ENCODE assay signal across 1 cellular context in the genomic region with DNA sequence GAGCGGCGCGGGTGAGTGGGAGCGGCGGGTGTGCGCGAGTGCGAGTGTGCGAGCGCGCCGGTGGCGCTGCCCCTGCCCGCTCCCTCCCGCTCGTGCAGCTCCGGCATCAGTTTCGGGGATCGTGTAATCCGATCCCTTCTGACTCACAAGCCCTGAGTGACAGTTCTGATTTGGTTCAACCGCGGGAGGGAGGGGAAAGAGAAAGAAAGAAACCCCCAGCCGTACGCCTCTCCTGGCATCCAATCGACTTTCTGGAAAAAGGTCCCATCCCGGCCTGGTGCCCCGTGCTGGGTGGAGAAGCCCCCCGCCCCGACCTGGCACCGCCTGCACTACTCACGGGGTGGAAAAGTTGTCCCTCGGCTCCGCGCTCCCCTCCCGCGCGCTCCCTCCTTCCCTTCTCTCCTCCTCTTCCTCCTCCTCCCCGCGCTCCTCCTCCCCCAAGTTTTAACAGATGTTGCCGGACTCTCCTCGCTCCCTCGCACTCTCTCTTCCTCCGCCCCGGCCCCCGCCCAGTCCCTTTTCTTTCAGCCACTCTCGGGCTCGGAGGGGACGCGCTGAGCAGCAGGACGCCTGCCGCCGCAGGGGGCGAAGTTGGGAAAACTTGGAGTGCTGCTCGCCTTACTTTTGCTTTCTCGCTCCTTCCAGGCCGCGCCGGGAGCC.
TF ChIP-seq lines count a peak whose summit lies in the region.

A gene (minus strand): TSS at position 48 of the 660 bp plus-strand sequence. CDS start 13,956 bp downstream, outside the sequence.

TF ChIP-seq in HEK293, 187 proteins besides CTCF, POLR2A, EP300 and RAD21 (continued from another document and continues in another):
- TF ChIP-seq, protein P1, sequence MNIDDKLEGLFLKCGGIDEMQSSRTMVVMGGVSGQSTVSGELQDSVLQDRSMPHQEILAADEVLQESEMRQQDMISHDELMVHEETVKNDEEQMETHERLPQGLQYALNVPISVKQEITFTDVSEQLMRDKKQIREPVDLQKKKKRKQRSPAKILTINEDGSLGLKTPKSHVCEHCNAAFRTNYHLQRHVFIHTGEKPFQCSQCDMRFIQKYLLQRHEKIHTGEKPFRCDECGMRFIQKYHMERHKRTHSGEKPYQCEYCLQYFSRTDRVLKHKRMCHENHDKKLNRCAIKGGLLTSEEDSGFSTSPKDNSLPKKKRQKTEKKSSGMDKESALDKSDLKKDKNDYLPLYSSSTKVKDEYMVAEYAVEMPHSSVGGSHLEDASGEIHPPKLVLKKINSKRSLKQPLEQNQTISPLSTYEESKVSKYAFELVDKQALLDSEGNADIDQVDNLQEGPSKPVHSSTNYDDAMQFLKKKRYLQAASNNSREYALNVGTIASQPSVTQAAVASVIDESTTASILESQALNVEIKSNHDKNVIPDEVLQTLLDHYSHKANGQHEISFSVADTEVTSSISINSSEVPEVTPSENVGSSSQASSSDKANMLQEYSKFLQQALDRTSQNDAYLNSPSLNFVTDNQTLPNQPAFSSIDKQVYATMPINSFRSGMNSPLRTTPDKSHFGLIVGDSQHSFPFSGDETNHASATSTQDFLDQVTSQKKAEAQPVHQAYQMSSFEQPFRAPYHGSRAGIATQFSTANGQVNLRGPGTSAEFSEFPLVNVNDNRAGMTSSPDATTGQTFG (tag by site-specific recombination; IDR thresholded peaks at IDR 0.05; ENCODE audit: borderline replicate concordance) = no peak
- TF ChIP-seq, protein P2, sequence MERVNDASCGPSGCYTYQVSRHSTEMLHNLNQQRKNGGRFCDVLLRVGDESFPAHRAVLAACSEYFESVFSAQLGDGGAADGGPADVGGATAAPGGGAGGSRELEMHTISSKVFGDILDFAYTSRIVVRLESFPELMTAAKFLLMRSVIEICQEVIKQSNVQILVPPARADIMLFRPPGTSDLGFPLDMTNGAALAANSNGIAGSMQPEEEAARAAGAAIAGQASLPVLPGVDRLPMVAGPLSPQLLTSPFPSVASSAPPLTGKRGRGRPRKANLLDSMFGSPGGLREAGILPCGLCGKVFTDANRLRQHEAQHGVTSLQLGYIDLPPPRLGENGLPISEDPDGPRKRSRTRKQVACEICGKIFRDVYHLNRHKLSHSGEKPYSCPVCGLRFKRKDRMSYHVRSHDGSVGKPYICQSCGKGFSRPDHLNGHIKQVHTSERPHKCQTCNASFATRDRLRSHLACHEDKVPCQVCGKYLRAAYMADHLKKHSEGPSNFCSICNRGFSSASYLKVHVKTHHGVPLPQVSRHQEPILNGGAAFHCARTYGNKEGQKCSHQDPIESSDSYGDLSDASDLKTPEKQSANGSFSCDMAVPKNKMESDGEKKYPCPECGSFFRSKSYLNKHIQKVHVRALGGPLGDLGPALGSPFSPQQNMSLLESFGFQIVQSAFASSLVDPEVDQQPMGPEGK (tag by site-specific recombination; IDR thresholded peaks at IDR 0.05) = peak; percentile 99
- TF ChIP-seq, protein P3, sequence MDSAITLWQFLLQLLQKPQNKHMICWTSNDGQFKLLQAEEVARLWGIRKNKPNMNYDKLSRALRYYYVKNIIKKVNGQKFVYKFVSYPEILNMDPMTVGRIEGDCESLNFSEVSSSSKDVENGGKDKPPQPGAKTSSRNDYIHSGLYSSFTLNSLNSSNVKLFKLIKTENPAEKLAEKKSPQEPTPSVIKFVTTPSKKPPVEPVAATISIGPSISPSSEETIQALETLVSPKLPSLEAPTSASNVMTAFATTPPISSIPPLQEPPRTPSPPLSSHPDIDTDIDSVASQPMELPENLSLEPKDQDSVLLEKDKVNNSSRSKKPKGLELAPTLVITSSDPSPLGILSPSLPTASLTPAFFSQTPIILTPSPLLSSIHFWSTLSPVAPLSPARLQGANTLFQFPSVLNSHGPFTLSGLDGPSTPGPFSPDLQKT (IDR thresholded peaks at IDR 0.05; ENCODE audit: borderline replicate concordance, low read depth, low read length) = no peak
- TF ChIP-seq ZNF792 (tag by site-specific recombination; IDR thresholded peaks at IDR 0.05) (no peak), SCRT2 (tag by site-specific recombination; IDR thresholded peaks at IDR 0.05) (no peak), ZNF571 (tag by site-specific recombination; IDR thresholded peaks at IDR 0.05) (no peak), ZNF670 (tag by site-specific recombination; IDR thresholded peaks at IDR 0.05; ENCODE audit: low read depth) (no peak), ZNF133 (tag by site-specific recombination; IDR thresholded peaks at IDR 0.05) (no peak), ZNF146 (tag by site-specific recombination; IDR thresholded peaks at IDR 0.05) (0 out of 2 replicates have a peak, but pooled peaks have one; percentile 14), ZNF658 (tag by site-specific recombination; IDR thresholded peaks at IDR 0.05) (no peak), ZNF660 (tag by site-specific recombination; IDR thresholded peaks at IDR 0.05) (no peak), IKZF3 (tag by site-specific recombination; IDR thresholded peaks at IDR 0.05) (peak; percentile 96), ZNF211 (tag by site-specific recombination; IDR thresholded peaks at IDR 0.05; ENCODE audit: low read depth) (no peak), MZF1 (tag by site-specific recombination; IDR thresholded peaks at IDR 0.05; ENCODE audit: borderline replicate concordance) (peak; percentile 97), HOXD13 (CRISPR knock-in tag; IDR thresholded peaks at IDR 0.05; ENCODE audit: borderline replicate concordance) (no peak), ZNF501 (tag by site-specific recombination; IDR thresholded peaks at IDR 0.05) (peak; percentile 86), ZNF157 (tag by site-specific recombination; IDR thresholded peaks at IDR 0.05) (no peak), ZFP69B (tag by site-specific recombination; IDR thresholded peaks at IDR 0.05) (peak; percentile 73; the same call in 1 of the 2 replicates), SCRT1 (tag by site-specific recombination; IDR thresholded peaks at IDR 0.05; ENCODE audit: borderline replicate concordance) (no peak), ZNF776 (tag by site-specific recombination; IDR thresholded peaks at IDR 0.05; ENCODE audit: borderline replicate concordance) (no peak), ZNF624 (tag by site-specific recombination; IDR thresholded peaks at IDR 0.05) (no peak), ZNF677 (tag by site-specific recombination; IDR thresholded peaks at IDR 0.05) (no peak), GLIS2 (tag by site-specific recombination; IDR thresholded peaks at IDR 0.05) (peak; percentile 98), ZNF600 (tag by site-specific recombination; IDR thresholded peaks at IDR 0.05) (peak; percentile 88), ZNF777 (tag by site-specific recombination; IDR thresholded peaks at IDR 0.05; ENCODE audit: borderline replicate concordance) (no peak), ZNF169 (tag by site-specific recombination; IDR thresholded peaks at IDR 0.05) (no peak), ZNF701 (tag by site-specific recombination; IDR thresholded peaks at IDR 0.05) (no peak), ZNF830 (tag by site-specific recombination; IDR thresholded peaks at IDR 0.05; ENCODE audit: low read depth) (no peak), ZFP37 (tag by site-specific recombination; IDR thresholded peaks at IDR 0.05) (peak; percentile 66; the same call in 1 of the 2 replicates)
- TF ChIP-seq, protein P4, sequence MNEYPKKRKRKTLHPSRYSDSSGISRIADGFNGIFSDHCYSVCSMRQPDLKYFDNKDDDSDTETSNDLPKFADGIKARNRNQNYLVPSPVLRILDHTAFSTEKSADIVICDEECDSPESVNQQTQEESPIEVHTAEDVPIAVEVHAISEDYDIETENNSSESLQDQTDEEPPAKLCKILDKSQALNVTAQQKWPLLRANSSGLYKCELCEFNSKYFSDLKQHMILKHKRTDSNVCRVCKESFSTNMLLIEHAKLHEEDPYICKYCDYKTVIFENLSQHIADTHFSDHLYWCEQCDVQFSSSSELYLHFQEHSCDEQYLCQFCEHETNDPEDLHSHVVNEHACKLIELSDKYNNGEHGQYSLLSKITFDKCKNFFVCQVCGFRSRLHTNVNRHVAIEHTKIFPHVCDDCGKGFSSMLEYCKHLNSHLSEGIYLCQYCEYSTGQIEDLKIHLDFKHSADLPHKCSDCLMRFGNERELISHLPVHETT (tag by site-specific recombination; IDR thresholded peaks at IDR 0.05) = peak; percentile 71; the same call in 1 of the 2 replicates
- TF ChIP-seq, protein P5, sequence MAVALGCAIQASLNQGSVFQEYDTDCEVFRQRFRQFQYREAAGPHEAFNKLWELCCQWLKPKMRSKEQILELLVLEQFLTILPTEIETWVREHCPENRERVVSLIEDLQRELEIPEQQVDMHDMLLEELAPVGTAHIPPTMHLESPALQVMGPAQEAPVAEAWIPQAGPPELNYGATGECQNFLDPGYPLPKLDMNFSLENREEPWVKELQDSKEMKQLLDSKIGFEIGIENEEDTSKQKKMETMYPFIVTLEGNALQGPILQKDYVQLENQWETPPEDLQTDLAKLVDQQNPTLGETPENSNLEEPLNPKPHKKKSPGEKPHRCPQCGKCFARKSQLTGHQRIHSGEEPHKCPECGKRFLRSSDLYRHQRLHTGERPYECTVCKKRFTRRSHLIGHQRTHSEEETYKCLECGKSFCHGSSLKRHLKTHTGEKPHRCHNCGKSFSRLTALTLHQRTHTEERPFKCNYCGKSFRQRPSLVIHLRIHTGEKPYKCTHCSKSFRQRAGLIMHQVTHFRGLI (tag by site-specific recombination; IDR thresholded peaks at IDR 0.05) = peak; percentile 47; the same call in 1 of the 2 replicates
- TF ChIP-seq, protein P6, sequence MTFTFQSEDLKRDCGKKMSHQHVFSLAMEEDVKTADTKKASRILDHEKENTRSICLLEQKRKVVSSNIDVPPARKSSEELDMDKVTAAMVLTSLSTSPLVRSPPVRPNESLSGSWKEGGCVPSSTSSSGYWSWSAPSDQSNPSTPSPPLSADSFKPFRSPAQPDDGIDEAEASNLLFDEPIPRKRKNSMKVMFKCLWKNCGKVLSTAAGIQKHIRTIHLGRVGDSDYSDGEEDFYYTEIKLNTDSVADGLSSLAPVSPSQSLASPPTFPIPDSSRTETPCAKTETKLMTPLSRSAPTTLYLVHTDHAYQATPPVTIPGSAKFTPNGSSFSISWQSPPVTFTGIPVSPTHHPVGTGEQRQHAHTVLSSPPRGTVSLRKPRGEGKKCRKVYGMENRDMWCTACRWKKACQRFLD (tag by site-specific recombination; IDR thresholded peaks at IDR 0.05) = no peak
- TF ChIP-seq, protein P7, sequence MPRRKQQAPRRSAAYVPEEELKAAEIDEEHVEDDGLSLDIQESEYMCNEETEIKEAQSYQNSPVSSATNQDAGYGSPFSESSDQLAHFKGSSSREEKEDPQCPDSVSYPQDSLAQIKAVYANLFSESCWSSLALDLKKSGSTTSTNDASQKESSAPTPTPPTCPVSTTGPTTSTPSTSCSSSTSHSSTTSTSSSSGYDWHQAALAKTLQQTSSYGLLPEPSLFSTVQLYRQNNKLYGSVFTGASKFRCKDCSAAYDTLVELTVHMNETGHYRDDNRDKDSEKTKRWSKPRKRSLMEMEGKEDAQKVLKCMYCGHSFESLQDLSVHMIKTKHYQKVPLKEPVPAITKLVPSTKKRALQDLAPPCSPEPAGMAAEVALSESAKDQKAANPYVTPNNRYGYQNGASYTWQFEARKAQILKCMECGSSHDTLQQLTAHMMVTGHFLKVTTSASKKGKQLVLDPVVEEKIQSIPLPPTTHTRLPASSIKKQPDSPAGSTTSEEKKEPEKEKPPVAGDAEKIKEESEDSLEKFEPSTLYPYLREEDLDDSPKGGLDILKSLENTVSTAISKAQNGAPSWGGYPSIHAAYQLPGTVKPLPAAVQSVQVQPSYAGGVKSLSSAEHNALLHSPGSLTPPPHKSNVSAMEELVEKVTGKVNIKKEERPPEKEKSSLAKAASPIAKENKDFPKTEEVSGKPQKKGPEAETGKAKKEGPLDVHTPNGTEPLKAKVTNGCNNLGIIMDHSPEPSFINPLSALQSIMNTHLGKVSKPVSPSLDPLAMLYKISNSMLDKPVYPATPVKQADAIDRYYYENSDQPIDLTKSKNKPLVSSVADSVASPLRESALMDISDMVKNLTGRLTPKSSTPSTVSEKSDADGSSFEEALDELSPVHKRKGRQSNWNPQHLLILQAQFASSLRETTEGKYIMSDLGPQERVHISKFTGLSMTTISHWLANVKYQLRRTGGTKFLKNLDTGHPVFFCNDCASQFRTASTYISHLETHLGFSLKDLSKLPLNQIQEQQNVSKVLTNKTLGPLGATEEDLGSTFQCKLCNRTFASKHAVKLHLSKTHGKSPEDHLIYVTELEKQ (tag by site-specific recombination; IDR thresholded peaks at IDR 0.05; ENCODE audit: borderline replicate concordance) = peak; percentile 93
- TF ChIP-seq, protein P8, sequence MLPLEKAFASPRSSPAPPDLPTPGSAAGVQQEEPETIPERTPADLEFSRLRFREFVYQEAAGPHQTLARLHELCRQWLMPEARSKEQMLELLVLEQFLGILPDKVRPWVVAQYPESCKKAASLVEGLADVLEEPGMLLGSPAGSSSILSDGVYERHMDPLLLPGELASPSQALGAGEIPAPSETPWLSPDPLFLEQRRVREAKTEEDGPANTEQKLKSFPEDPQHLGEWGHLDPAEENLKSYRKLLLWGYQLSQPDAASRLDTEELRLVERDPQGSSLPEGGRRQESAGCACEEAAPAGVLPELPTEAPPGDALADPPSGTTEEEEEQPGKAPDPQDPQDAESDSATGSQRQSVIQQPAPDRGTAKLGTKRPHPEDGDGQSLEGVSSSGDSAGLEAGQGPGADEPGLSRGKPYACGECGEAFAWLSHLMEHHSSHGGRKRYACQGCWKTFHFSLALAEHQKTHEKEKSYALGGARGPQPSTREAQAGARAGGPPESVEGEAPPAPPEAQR (tag by site-specific recombination; IDR thresholded peaks at IDR 0.05) = no peak
- TF ChIP-seq, protein P9, sequence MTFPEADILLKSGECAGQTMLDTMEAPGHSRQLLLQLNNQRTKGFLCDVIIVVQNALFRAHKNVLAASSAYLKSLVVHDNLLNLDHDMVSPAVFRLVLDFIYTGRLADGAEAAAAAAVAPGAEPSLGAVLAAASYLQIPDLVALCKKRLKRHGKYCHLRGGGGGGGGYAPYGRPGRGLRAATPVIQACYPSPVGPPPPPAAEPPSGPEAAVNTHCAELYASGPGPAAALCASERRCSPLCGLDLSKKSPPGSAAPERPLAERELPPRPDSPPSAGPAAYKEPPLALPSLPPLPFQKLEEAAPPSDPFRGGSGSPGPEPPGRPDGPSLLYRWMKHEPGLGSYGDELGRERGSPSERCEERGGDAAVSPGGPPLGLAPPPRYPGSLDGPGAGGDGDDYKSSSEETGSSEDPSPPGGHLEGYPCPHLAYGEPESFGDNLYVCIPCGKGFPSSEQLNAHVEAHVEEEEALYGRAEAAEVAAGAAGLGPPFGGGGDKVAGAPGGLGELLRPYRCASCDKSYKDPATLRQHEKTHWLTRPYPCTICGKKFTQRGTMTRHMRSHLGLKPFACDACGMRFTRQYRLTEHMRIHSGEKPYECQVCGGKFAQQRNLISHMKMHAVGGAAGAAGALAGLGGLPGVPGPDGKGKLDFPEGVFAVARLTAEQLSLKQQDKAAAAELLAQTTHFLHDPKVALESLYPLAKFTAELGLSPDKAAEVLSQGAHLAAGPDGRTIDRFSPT (tag by site-specific recombination; IDR thresholded peaks at IDR 0.05) = peak; percentile 86
- TF ChIP-seq, protein P10, sequence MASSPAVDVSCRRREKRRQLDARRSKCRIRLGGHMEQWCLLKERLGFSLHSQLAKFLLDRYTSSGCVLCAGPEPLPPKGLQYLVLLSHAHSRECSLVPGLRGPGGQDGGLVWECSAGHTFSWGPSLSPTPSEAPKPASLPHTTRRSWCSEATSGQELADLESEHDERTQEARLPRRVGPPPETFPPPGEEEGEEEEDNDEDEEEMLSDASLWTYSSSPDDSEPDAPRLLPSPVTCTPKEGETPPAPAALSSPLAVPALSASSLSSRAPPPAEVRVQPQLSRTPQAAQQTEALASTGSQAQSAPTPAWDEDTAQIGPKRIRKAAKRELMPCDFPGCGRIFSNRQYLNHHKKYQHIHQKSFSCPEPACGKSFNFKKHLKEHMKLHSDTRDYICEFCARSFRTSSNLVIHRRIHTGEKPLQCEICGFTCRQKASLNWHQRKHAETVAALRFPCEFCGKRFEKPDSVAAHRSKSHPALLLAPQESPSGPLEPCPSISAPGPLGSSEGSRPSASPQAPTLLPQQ (tag by site-specific recombination; IDR thresholded peaks at IDR 0.05) = peak; percentile 83
